Comparison of ENCODE assay signal across 8 cellular contexts in the genomic region with DNA sequence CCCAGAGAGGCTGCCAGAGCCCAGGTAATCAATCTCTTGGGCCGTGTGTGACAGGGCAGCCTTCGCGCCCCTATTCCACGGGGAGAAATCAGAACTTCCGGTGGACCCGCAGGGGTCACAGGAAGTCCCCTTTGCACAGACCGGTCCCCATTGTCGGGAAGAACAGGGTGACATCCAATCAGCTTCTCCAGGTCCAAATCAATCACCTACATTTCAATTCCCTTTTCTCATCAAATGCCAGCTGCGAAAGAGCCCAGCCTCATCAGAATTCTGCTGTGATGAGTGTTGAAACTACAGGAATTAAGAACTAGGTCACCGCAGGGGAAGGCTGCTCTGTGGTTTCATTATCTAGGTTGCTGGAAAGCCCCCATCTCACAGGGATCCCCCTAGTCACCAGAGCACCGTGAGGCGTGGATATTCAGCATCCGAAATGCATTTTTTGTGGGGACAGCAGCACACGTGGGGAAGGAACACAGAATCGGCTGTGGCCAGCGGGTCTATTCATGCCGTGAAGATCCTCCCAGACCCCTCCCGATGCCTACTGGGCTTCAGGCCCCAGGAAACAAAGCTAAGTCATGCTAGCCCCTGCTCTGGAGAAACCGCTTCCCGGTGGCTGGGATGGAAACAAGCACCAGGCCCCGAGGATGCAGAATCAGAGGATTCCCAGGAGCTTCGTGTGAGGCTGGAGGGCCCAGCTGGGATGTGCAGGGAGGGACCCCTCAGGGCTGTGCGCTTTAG.
DNase-seq lines count a peak whose midpoint lies in the region; ATAC-seq, FAIRE-seq and TF ChIP-seq lines count a peak whose summit lies in the region.

No MANE protein-coding gene starts in this region.

- no peak overlapping the region for H3K9ac ChIP-seq in H1 (replicated peaks in 1 of 4; ENCODE audit: extremely low read depth in 1 of 4, low read depth in 3 of 4, low read length in 3 of 4)

- no peak overlapping the region for H4K91ac ChIP-seq in H1 (replicated peaks; ENCODE audit: insufficient read length, low read length)

- H3K79me2 ChIP-seq in H1 (ENCODE audit: control insufficient read depth in 1 of 2, insufficient read depth in 2 of 2, low read length in 2 of 2): no peaks in the 10 kb centered on the region

- H2BK12ac ChIP-seq in H1 (ENCODE audit: low read depth, low read length): no peak overlapping the region

- no peak for TF ChIP-seq EP300 in H1 (IDR thresholded peaks at IDR 0.05; ENCODE audit: borderline replicate concordance in 1 of 2, low read depth in 2 of 2, low read length in 2 of 2)

- H3K36me3 ChIP-seq in H1 (ENCODE audit: control insufficient read depth in 2 of 4, insufficient read depth in 4 of 4, low read length in 3 of 4) (no peaks in the 10 kb centered on the region), small intestine (ENCODE audit: control insufficient read depth in 2 of 2, insufficient read depth in 2 of 2, low read length in 2 of 2) (no peaks in the 10 kb centered on the region), breast epithelium (no peaks in the 10 kb centered on the region)

- no peak overlapping the region for H2BK20ac ChIP-seq in H1 (ENCODE audit: low read length)

- no peak for TF ChIP-seq RAD21 in H1 (IDR thresholded peaks at IDR 0.05 in 1 of 2, conservative IDR thresholded peaks at IDR 0.05 in 1 of 2; ENCODE audit: low read depth in 2 of 2, low read length in 2 of 2)

- H2BK5ac ChIP-seq in H1 (ENCODE audit: low read depth, low read length): no peak overlapping the region

- intact Hi-C loops in breast epithelium (cut with DNase I; ENCODE audit: low total_unique reads): no loop called here

- H3K9me3 ChIP-seq in H1 (ENCODE audit: insufficient read depth in 2 of 2, low read depth in 1 of 2, low read length in 1 of 2) (no peaks in the 10 kb centered on the region), small intestine (ENCODE audit: control insufficient read depth, low read depth) (no peaks in the 10 kb centered on the region), breast epithelium (no peaks in the 10 kb centered on the region)

- no peaks in the 10 kb centered on the region for H3K79me1 ChIP-seq in H1 (ENCODE audit: low read depth, low read length)

- TF ChIP-seq CTCF in H1 (IDR thresholded peaks at IDR 0.05; ENCODE audit: control extremely low read depth in 1 of 3, insufficient read depth in 1 of 3, low read depth in 1 of 3, low read length in 3 of 3): no peak
- TF ChIP-seq CTCF in breast epithelium (IDR thresholded peaks at IDR 0.05): no peak

- TF ChIP-seq POLR2A in H1 (IDR thresholded peaks at IDR 0.05; ENCODE audit: control extremely low read depth in 1 of 2, low read depth in 2 of 2, low read length in 2 of 2) (no peak), breast epithelium (IDR thresholded peaks at IDR 0.05) (no peak)

- no peaks in the 10 kb centered on the region for H4K20me1 ChIP-seq in H1 (replicated peaks in 1 of 2; ENCODE audit: control insufficient read depth in 1 of 2, insufficient read depth in 2 of 2, low read length in 2 of 2)

- H3K14ac ChIP-seq in H1 (ENCODE audit: insufficient read length): no peak overlapping the region

- CTCF ChIA-PET in H1 (lab: Charles Lee; ENCODE audit: partially characterized antibody): interaction anchor here (0.9 kb wide), 1 partner anchor 87 kb away, joined by 3 read pairs; no protein-coding TSS in a partner anchor

- no peak overlapping the region for H3K18ac ChIP-seq in H1 (ENCODE audit: extremely low read depth, low read length)

- H3K27me3 ChIP-seq in H1 (replicated peaks in 1 of 4; ENCODE audit: control insufficient read depth in 3 of 4, extremely low read depth in 1 of 4, insufficient read depth in 3 of 4, low read length in 3 of 4): no peaks in the 10 kb centered on the region
- no peaks in the 10 kb centered on the region for H3K27me3 ChIP-seq in small intestine (ENCODE audit: control insufficient read depth in 2 of 2, insufficient read depth in 2 of 2, low read length in 2 of 2)
- H3K27me3 ChIP-seq in breast epithelium: no peaks in the 10 kb centered on the region

- H2AK5ac ChIP-seq in H1 (ENCODE audit: low read depth, low read length): no peak overlapping the region

- DNase-seq in activated CD4-positive, alpha-beta T cell treated with anti-CD3 and anti-CD28 coated beads, Interleukin-2, amount 50 U/mL, for 1 hour: peak; percentile 47
- DNase-seq in H1 (ENCODE audit: low read depth in 1 of 2, low spot score in 2 of 2) (no peak), small intestine (no peak), iPS-NIHi7 (ENCODE audit: extremely low spot score) (no peak), breast epithelium (ENCODE audit: low spot score in 2 of 2) (no peak)
- peak; percentile 35 to 58 (median 58) for DNase-seq in stimulated activated CD4-positive, alpha-beta T cell treated with anti-CD3 and anti-CD28 coated beads, TNF-alpha, amount 100 ng/mL, for 24 hours (ENCODE audit: low read depth in 3 of 3)

- H2BK120ac ChIP-seq in H1 (replicated peaks; ENCODE audit: low read depth, low read length): no peak overlapping the region

- no peaks in the 10 kb centered on the region for H3K23me2 ChIP-seq in H1 (ENCODE audit: low read depth, low read length)

- H3K27ac ChIP-seq in H1 (ENCODE audit: low read depth, low read length) (no peak overlapping the region), small intestine (ENCODE audit: low read depth in 1 of 2, low read length in 1 of 2) (peak overlapping the region in 1 of 2 donors; percentile 25), breast epithelium (no peak overlapping the region)

- H3K4me3 ChIP-seq in H1 (ENCODE audit: extremely low read depth in 1 of 4, insufficient read depth in 2 of 4, low read depth in 3 of 4, low read length in 4 of 4) (no peak overlapping the region), small intestine (ENCODE audit: low read depth in 1 of 2, low read length in 2 of 2) (peak overlapping the region in 1 of 2 donors; percentile 9), breast epithelium (peak overlapping the region in 1 of 3 donors; percentile 30)

- FAIRE-seq in H1 (lab: Jason Lieb, UNC) (no peak), small intestine (lab: Jason Lieb, UNC) (no peak)

- H3K23ac ChIP-seq in H1 (ENCODE audit: insufficient read length): no peak overlapping the region

- POLR2A ChIA-PET in H1 (lab: Charles Lee; ENCODE audit: partially characterized antibody): interaction anchor here (1.8 kb wide), 1 partner anchor 13 kb away, joined by 5 read pairs; no protein-coding TSS in a partner anchor

- H2AFZ ChIP-seq in H1 (ENCODE audit: low read length): peak overlapping the region; percentile 26; the same call in 1 of the 2 replicates

- H2BK15ac ChIP-seq in H1 (ENCODE audit: low read length): no peak overlapping the region

- H3K4me1 ChIP-seq in H1 (replicated peaks in 1 of 4; ENCODE audit: control insufficient read depth in 3 of 4, insufficient read depth in 4 of 4, low read length in 3 of 4) (peaks cover 0 to 8% (median 1%) of the 10 kb centered on the region in 4 experiments; a peak in 4 of 7 replicates), small intestine (ENCODE audit: control insufficient read depth in 2 of 2, insufficient read depth in 1 of 2, low read depth in 1 of 2, low read length in 1 of 2) (peaks cover 0 to 5% of the 10 kb centered on the region in 2 donors), breast epithelium (peaks cover 0 to 7% of the 10 kb centered on the region in 2 donors)

- 0 out of 2 replicates have a peak overlapping the region, but pooled peaks have one; percentile 11 for H4K8ac ChIP-seq in H1 (ENCODE audit: extremely low read depth, insufficient read depth, low read length)

- 93% methylated on average over 22 of the region's 23 CpGs; no CpG with 5 or more reads in 1 of the 2 experiments for WGBS in H1 (ENCODE audit: extremely low coverage in 1 of 2, insufficient coverage in 1 of 2, insufficient read length in 1 of 2, insufficient replicate concordance in 2 of 2, low coverage in 1 of 2, low lambda C conversion rate in 2 of 2, missing lambda C conversion rate in 1 of 2), 2 experiments
- WGBS in small intestine, 3 donors: 63 to 85% (median 63%) methylated on average over 23 of the region's 23 CpGs

- H4K5ac ChIP-seq in H1 (ENCODE audit: insufficient read length, low read depth, low read length): no peak overlapping the region

- ATAC-seq in GM18868 (IDR thresholded peaks at IDR 0.05; ENCODE audit: unreplicated experiment): peak; percentile 93
- ATAC-seq in HG02938 (IDR thresholded peaks at IDR 0.05; ENCODE audit: unreplicated experiment): peak; percentile 96

- no peak overlapping the region for H3K4ac ChIP-seq in H1 (replicated peaks; ENCODE audit: insufficient read length, low read depth, low read length)

- no peak overlapping the region for H3K56ac ChIP-seq in H1 (replicated peaks; ENCODE audit: insufficient read length, low read depth, low read length)

- H3K4me2 ChIP-seq in H1 (ENCODE audit: insufficient read depth in 1 of 2, low read depth in 2 of 2, low read length in 2 of 2): no peak overlapping the region

TF ChIP-seq in H1, 55 proteins besides CTCF, POLR2A, EP300 and RAD21:
- TF ChIP-seq MAFK (IDR thresholded peaks at IDR 0.05; ENCODE audit: low read depth, low read length) (no peak), KDM1A (IDR thresholded peaks at IDR 0.05; ENCODE audit: borderline replicate concordance, low read length) (no peak), CBX8 (IDR thresholded peaks at IDR 0.05; ENCODE audit: borderline replicate concordance, low read depth, low read length) (no peak), HDAC6 (IDR thresholded peaks at IDR 0.05; ENCODE audit: low read depth, low read length) (no peak), KDM5A (IDR thresholded peaks at IDR 0.05; ENCODE audit: low read length) (no peak)

Comparison
In these comparisons a context has a peak if more than half of its experiments do, and no peak if none do; other contexts are left out.
1. DNase-seq: peak in activated CD4-positive, alpha-beta T cell treated with anti-CD3 and anti-CD28 coated beads, Interleukin-2, amount 50 U/mL, for 1 hour (single experiment) and stimulated activated CD4-positive, alpha-beta T cell treated with anti-CD3 and anti-CD28 coated beads, TNF-alpha, amount 100 ng/mL, for 24 hours (3 of 3); none in H1 (0 of 2), small intestine (single experiment), iPS-NIHi7 (single experiment) and breast epithelium (0 of 2).